Comparison of ENCODE assay signal across 8 cellular contexts in genomic region chr1:162561037-162561615, GRCh38.
A peak's percentile ranks its signal among the peaks of the same experiment; 100 is the strongest.
DNase-seq lines count a peak whose midpoint lies in the region; ATAC-seq and TF ChIP-seq lines count a peak whose summit lies in the region.

No MANE protein-coding gene starts in this region.

- H3K4me3 Mint-ChIP-seq in memory B cell, result peak overlapping the region; percentile 95

- peak overlapping the region; percentile 96 for H3K27ac Mint-ChIP-seq in memory B cell

- no peak for TF ChIP-seq CTCF in GM20000 (IDR thresholded peaks at IDR 0.05; ENCODE audit: extremely low read depth, missing control alignments)

- H3K9me3 Mint-ChIP-seq in memory B cell, result no peaks in the 10 kb centered on the region

- peak; percentile 99 for DNase-seq in COLO668 (lab: John Stamatoyannopoulos, UW; ENCODE audit: unreplicated experiment)
- peak; percentile 96 for DNase-seq in GM20000 (ENCODE audit: low spot score)
- peak; percentile 86 for DNase-seq in HS-5 (ENCODE audit: low read depth)
- DNase-seq in NK-92 (lab: John Stamatoyannopoulos, UW; ENCODE audit: unreplicated experiment), result peak; percentile 85
- DNase-seq in activated CD8-positive, alpha-beta memory T cell treated with anti-CD3 and anti-CD28 coated beads for 24 hours, result peak; percentile 99
- peak; percentile 98 for DNase-seq in effector CD8-positive, alpha-beta T cell (lab: John Stamatoyannopoulos, UW)
- DNase-seq in memory B cell (ENCODE audit: low spot score in 2 of 2), result peak; percentile 95
- DNase-seq in stimulated activated CD8-positive, alpha-beta memory T cell treated with anti-CD3 and anti-CD28 coated beads, Interleukin-12 subunit alpha, Interleukin-12 subunit beta, amount 100 ng/mL, for 1 hour (ENCODE audit: low read depth), result peak; percentile 96

- no peaks in the 10 kb centered on the region for H3K27me3 Mint-ChIP-seq in memory B cell

- no peaks in the 10 kb centered on the region for H3K36me3 Mint-ChIP-seq in memory B cell

- H3K4me1 Mint-ChIP-seq in memory B cell, result peaks cover 16% of the 10 kb centered on the region

- ATAC-seq in memory B cell (ENCODE audit: low read depth), result peak; percentile 92

Comparison
In these comparisons a context has a peak if more than half of its experiments do, and no peak if none do; other contexts are left out.
1. Peak in every context shown above with its lines: DNase-seq and ATAC-seq.